In the genomic region with DNA sequence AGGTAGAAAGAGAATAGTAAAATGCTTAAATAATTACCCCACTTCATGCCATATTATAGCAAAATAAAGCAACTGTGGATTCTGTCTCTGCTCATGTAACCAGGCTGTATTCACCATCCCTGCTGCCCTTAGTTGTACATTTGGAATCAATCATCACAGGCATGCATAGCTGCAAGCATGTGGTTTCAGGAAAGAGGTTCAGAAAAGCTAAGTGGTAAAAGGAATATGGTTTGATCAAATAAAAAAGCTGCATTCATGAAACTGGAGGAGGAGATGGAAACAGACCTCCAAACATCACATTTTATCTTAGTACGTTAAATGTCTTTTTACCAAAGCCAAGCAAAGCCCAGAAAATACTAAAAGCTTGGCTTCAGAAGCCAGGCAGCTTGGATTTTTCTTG, we compare ENCODE assay signal across 26 cellular contexts.
"Had no signal": no experiment of that assay in that cellular context is flagged by ENCODE, and none has a peak within 500 bp of the region (broad histone marks: within the 10 kb centered on the region; RNA-seq: fewer than 3 reads in every experiment).

No MANE protein-coding gene starts in this region.

- H3K36me3 ChIP-seq: esophagus squamous epithelium, neural progenitor cell, ovary, right atrium auricular region, sigmoid colon, tibial nerve, upper lobe of right lung, vagina had no signal

- H3K4me2 ChIP-seq: neural progenitor cell had no signal

- H3K27me3 ChIP-seq: esophagus squamous epithelium, foreskin keratinocyte, neural progenitor cell, ovary, right atrium auricular region, sigmoid colon, testis, tibial nerve, upper lobe of right lung, vagina had no signal

- H3K9ac ChIP-seq: neural progenitor cell had no signal

- H3K27ac ChIP-seq: epithelial cell of prostate, esophagus squamous epithelium, foreskin keratinocyte, neural progenitor cell, ovary, right atrium auricular region, sigmoid colon, skin epidermis, testis, tibial nerve, upper lobe of right lung, vagina had no signal

- H3K9me3 ChIP-seq: esophagus squamous epithelium, ovary, right atrium auricular region, sigmoid colon, testis, tibial nerve, upper lobe of right lung, vagina had no signal

- FAIRE-seq: kidney had no signal

- DNase-seq: cortex of kidney; effector memory CD4-positive, alpha-beta T cell; esophagus squamous epithelium; foreskin keratinocyte; kidney; left cardiac atrium; left ventricle myocardium superior; mesenchymal stem cell; midbrain; nucleus accumbens; ovary; sigmoid colon; stimulated activated CD4-positive, alpha-beta T cell treated with anti-CD3 and anti-CD28 coated beads, Interleukin-2, amount 100 ng/mL, for 24 hours; stimulated activated CD4-positive, alpha-beta T cell treated with anti-CD3 and anti-CD28 coated beads, Interleukin-4, amount 100 ng/mL, for 4 hours; stimulated activated naive B cell treated with anti-CD40 and anti-IgM and Interleukin-4, amounts not matched to agents 10 μg/mL and 1 μg/mL and 100 μg/mL, for 72 hours; stimulated activated naive CD8-positive, alpha-beta T cell treated with anti-CD3 and anti-CD28 coated beads, Interleukin-15, amount 100 ng/mL, for 72 hours; testis; upper lobe of right lung had no signal

- ATAC-seq: foreskin keratinocyte; left cardiac atrium; left ventricle myocardium superior; natural killer cell treated with Interleukin-12 subunit alpha and Interleukin-12 subunit beta and Interleukin-15 and Interleukin-18, amount 100 ng/mL, for 72 hours; stimulated activated naive B cell treated with anti-CD40 and anti-IgM and Interleukin-4, amounts not matched to agents 10 μg/mL and 1 μg/mL and 100 μg/mL, for 72 hours; stimulated activated naive CD8-positive, alpha-beta T cell treated with anti-CD3 and anti-CD28 coated beads, Interleukin-15, amount 100 ng/mL, for 72 hours; upper lobe of right lung had no signal

- H2AFZ ChIP-seq: neural progenitor cell had no signal

- H3K4me1 ChIP-seq: esophagus squamous epithelium, foreskin keratinocyte, neural progenitor cell, right atrium auricular region, sigmoid colon, testis, tibial nerve, upper lobe of right lung, vagina had no signal

- H3K4me3 ChIP-seq: esophagus squamous epithelium, lung, neural progenitor cell, ovary, right atrium auricular region, sigmoid colon, skin epidermis, testis, tibial nerve, upper lobe of right lung, vagina had no signal
